ENCODE assay signal across 8 cellular contexts in the genomic region with DNA sequence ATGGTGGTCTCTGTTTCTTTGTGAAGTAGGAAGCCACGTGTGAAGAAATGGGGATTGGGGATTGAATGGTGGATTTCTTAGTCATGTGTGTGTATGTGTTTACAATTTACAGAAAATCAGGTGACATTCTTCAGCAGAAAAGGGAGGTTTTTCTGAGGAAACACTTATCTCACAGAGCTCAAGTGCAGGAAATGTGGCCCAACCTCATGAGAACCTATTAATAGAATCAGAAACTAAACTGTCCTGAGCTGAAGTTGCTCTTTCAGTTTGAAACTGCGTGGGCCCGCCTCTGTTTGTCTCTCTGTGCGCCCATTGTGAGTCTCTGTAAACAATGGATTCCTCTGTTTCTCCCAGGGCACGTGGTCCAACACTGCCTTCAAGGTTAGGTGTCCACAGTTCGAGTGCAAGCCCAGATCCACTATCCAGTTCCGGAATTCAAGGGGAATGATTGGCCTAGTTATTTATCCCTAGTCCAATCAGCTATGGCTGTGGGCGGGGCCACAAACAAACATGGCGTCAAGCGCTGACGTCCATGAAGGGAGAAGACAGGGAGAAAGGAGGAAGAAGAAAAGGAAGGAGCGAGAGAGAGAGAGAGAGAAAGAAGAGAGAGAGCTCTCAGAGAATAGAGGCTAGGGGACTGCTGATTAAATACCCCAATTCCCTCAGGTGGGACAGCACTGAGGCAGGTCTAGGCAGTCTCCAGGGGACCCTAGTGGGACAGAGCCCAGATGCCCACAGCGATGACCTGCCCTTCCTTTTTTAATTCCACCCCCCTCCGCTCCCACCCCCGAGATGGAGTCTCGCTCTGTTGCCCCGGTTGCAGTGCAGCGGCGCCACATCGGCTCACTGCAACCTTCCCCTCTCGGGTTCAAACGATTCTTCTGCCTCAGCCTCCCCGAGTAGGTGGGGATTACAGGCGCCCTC. TPM values are rescaled to one million over a fixed set of nuclear protein-coding genes. Genes with fewer than 3 reads are reported as not detected.
DNase-seq lines count a peak whose midpoint lies in the region; ATAC-seq and TF ChIP-seq lines count a peak whose summit lies in the region.

No MANE protein-coding gene starts in this region.

- H3K9ac ChIP-seq in neuronal stem cell (ENCODE audit: low read depth, low read length, poor library complexity) (no peak overlapping the region), smooth muscle cell (ENCODE audit: low read depth) (no peak overlapping the region)

- H3K79me2 ChIP-seq in smooth muscle cell (ENCODE audit: low read depth): no peaks in the 10 kb centered on the region

- peaks cover 5 to 45% (median 26%) of the 10 kb centered on the region in 4 donors for H3K4me1 Mint-ChIP-seq in CD4-positive, CD25-positive, alpha-beta regulatory T cell
- H3K4me1 Mint-ChIP-seq in activated CD4-positive, alpha-beta T cell treated with anti-CD3 and anti-CD28 coated beads, Interleukin-2, amount 10 ng/mL, durations not matched to agents 24 days and 14 days: peaks cover 35% of the 10 kb centered on the region

- no peak overlapping the region for H2BK5ac ChIP-seq in neuronal stem cell (ENCODE audit: low read length)

- TF ChIP-seq CTCF in GM20000 (IDR thresholded peaks at IDR 0.05; ENCODE audit: extremely low read depth, missing control alignments): no peak
- no peak for TF ChIP-seq CTCF in tibial nerve (IDR thresholded peaks at IDR 0.05)
- no peak for TF ChIP-seq CTCF in smooth muscle cell (IDR thresholded peaks at IDR 0.05; ENCODE audit: borderline replicate concordance, insufficient read depth, poor library complexity, severe bottlenecking)

- H3K9me3 ChIP-seq in CD4-positive, CD25-positive, alpha-beta regulatory T cell (ENCODE audit: control insufficient read depth in 2 of 2, low read length in 2 of 2): no peaks in the 10 kb centered on the region
- H3K9me3 ChIP-seq in neuronal stem cell (replicated peaks in 1 of 2; ENCODE audit: control insufficient read depth in 2 of 2, insufficient read depth in 1 of 2, low read depth in 1 of 2, low read length in 2 of 2): no peaks in the 10 kb centered on the region
- H3K9me3 ChIP-seq in tibial nerve: no peaks in the 10 kb centered on the region
- no peaks in the 10 kb centered on the region for H3K9me3 ChIP-seq in smooth muscle cell (replicated peaks; ENCODE audit: low read depth)

- TF ChIP-seq POLR2A in tibial nerve (IDR thresholded peaks at IDR 0.05): peak in 1 of 2 donors; percentile 31

- H2AFZ ChIP-seq in neuronal stem cell (ENCODE audit: low read length) (peak overlapping the region; percentile 67), smooth muscle cell (ENCODE audit: low read depth) (no peak overlapping the region)

- DNase-seq in CD4-positive, CD25-positive, alpha-beta regulatory T cell: peak; percentile 61 to 96 (median 79)
- DNase-seq in GM20000 (ENCODE audit: low spot score) (peak; percentile 71), HT1080 (ENCODE audit: low read depth) (peak; percentile 54), neuronal stem cell (ENCODE audit: low spot score) (no peak), tibial nerve (ENCODE audit: low spot score in 2 of 2) (peak; percentile 38 to 48), smooth muscle cell (lab: John Stamatoyannopoulos, UW; ENCODE audit: unreplicated experiment) (no peak)
- peak; percentile 93 for DNase-seq in activated CD4-positive, alpha-beta T cell treated with anti-CD3 and anti-CD28 coated beads, Interleukin-2, amount 10 ng/mL, durations not matched to agents 24 days and 14 days
- DNase-seq in effector CD4-positive, alpha-beta T cell: peak; percentile 54

- H3K79me1 ChIP-seq in neuronal stem cell (ENCODE audit: low read depth, low read length): no peaks in the 10 kb centered on the region

- H3K27ac Mint-ChIP-seq in CD4-positive, CD25-positive, alpha-beta regulatory T cell: peak overlapping the region; percentile 95 to 100 (median 98)
- peak overlapping the region; percentile 95 for H3K27ac Mint-ChIP-seq in activated CD4-positive, alpha-beta T cell treated with anti-CD3 and anti-CD28 coated beads, Interleukin-2, amount 10 ng/mL, durations not matched to agents 24 days and 14 days

- H3K9me3 Mint-ChIP-seq in CD4-positive, CD25-positive, alpha-beta regulatory T cell: peaks cover 0 to 4% (median 0%) of the 10 kb centered on the region in 7 donors
- H3K9me3 Mint-ChIP-seq in activated CD4-positive, alpha-beta T cell treated with anti-CD3 and anti-CD28 coated beads, Interleukin-2, amount 10 ng/mL, durations not matched to agents 24 days and 14 days: peaks cover 16% of the 10 kb centered on the region

- no peak overlapping the region for H2BK120ac ChIP-seq in neuronal stem cell (ENCODE audit: low read depth, low read length)

- H3K36me3 ChIP-seq in CD4-positive, CD25-positive, alpha-beta regulatory T cell (ENCODE audit: control insufficient read depth, insufficient read depth, low read length): no peaks in the 10 kb centered on the region
- H3K36me3 ChIP-seq in neuronal stem cell (replicated peaks in 1 of 2; ENCODE audit: control insufficient read depth in 2 of 2, insufficient read depth in 2 of 2, low read length in 2 of 2) (no peaks in the 10 kb centered on the region), tibial nerve (no peaks in the 10 kb centered on the region), smooth muscle cell (ENCODE audit: low read depth) (no peaks in the 10 kb centered on the region)

- peak; percentile 79 to 82 for TF ChIP-seq EP300 in tibial nerve (IDR thresholded peaks at IDR 0.05)

- H3K4me3 ChIP-seq in CD4-positive, CD25-positive, alpha-beta regulatory T cell (ENCODE audit: low read depth, low read length): peak overlapping the region; percentile 81
- no peak overlapping the region for H3K4me3 ChIP-seq in neuronal stem cell (ENCODE audit: low read length in 2 of 2)
- H3K4me3 ChIP-seq in tibial nerve: peak overlapping the region in 2 of 4 donors; percentile 36 to 38
- H3K4me3 ChIP-seq in smooth muscle cell: no peak overlapping the region

- no peak overlapping the region for H2BK12ac ChIP-seq in neuronal stem cell (ENCODE audit: low read length)

- H3K27me3 Mint-ChIP-seq in CD4-positive, CD25-positive, alpha-beta regulatory T cell: no peaks in the 10 kb centered on the region
- H3K27me3 Mint-ChIP-seq in activated CD4-positive, alpha-beta T cell treated with anti-CD3 and anti-CD28 coated beads, Interleukin-2, amount 10 ng/mL, durations not matched to agents 24 days and 14 days: no peaks in the 10 kb centered on the region

- no peak overlapping the region for H2AK5ac ChIP-seq in neuronal stem cell (ENCODE audit: low read depth, low read length)

- H3K27me3 ChIP-seq in CD4-positive, CD25-positive, alpha-beta regulatory T cell (ENCODE audit: control insufficient read depth, insufficient read depth, low read length): no peaks in the 10 kb centered on the region
- H3K27me3 ChIP-seq in neuronal stem cell (ENCODE audit: control insufficient read depth in 3 of 3, insufficient read depth in 3 of 3, low read depth in 1 of 3, low read length in 3 of 3) (peaks cover 0 to 2% (median 0%) of the 10 kb centered on the region in 3 experiments), tibial nerve (no peaks in the 10 kb centered on the region), smooth muscle cell (ENCODE audit: low read depth) (no peaks in the 10 kb centered on the region)

- H4K20me1 ChIP-seq in smooth muscle cell (ENCODE audit: low read depth): no peaks in the 10 kb centered on the region

- no peaks in the 10 kb centered on the region for H3F3A ChIP-seq in smooth muscle cell (ENCODE audit: low read depth)

- H3K4ac ChIP-seq in neuronal stem cell (ENCODE audit: low read length): no peak overlapping the region

- H3K4me1 ChIP-seq in CD4-positive, CD25-positive, alpha-beta regulatory T cell (ENCODE audit: control insufficient read depth, insufficient read depth, low read length, poor library complexity, severe bottlenecking): peaks cover 22% of the 10 kb centered on the region
- H3K4me1 ChIP-seq in neuronal stem cell (ENCODE audit: control insufficient read depth in 2 of 2, insufficient read depth in 1 of 2, low read depth in 1 of 2, low read length in 2 of 2) (no peaks in the 10 kb centered on the region), tibial nerve (peaks cover 0 to 31% (median 0%) of the 10 kb centered on the region in 4 donors), smooth muscle cell (ENCODE audit: low read depth) (no peaks in the 10 kb centered on the region)

- H3K27ac ChIP-seq in CD4-positive, CD25-positive, alpha-beta regulatory T cell (ENCODE audit: insufficient read depth, low read length, poor library complexity, severe bottlenecking): peak overlapping the region; percentile 84
- H3K27ac ChIP-seq in neuronal stem cell (replicated peaks; ENCODE audit: low read length) (no peak overlapping the region), tibial nerve (peak overlapping the region; percentile 73 to 89 (median 82)), smooth muscle cell (ENCODE audit: low read depth) (no peak overlapping the region)

- peak; percentile 92 to 95 for ATAC-seq in CD4-positive, CD25-positive, alpha-beta regulatory T cell (ENCODE audit: low read depth in 2 of 2)

- H3K4me3 Mint-ChIP-seq in CD4-positive, CD25-positive, alpha-beta regulatory T cell: peak overlapping the region; percentile 67 to 93 (median 88)
- peak overlapping the region; percentile 72 for H3K4me3 Mint-ChIP-seq in activated CD4-positive, alpha-beta T cell treated with anti-CD3 and anti-CD28 coated beads, Interleukin-2, amount 10 ng/mL, durations not matched to agents 24 days and 14 days

- H4K91ac ChIP-seq in neuronal stem cell (ENCODE audit: low read depth, low read length, poor library complexity): no peak overlapping the region

- WGBS in neuronal stem cell (ENCODE audit: extremely low coverage in 2 of 2, insufficient read length in 2 of 2, insufficient replicate concordance in 1 of 2), 2 donors: 100% methylated on average over 1 of the region's 24 CpGs; no CpG with 5 or more reads in 1 of the 2 donors
- WGBS in tibial nerve, 2 donors: 62 to 65% methylated on average over 24 of the region's 24 CpGs
- 94% methylated on average over 24 of the region's 24 CpGs for WGBS in smooth muscle cell (ENCODE audit: low lambda C conversion rate)

- no peak overlapping the region for H2BK15ac ChIP-seq in neuronal stem cell (ENCODE audit: low read length)

- no peak overlapping the region for H3K18ac ChIP-seq in neuronal stem cell (ENCODE audit: low read length)

- peaks cover 4% of the 10 kb centered on the region for H3K36me3 Mint-ChIP-seq in CD4-positive, CD25-positive, alpha-beta regulatory T cell
- peaks cover 7% of the 10 kb centered on the region for H3K36me3 Mint-ChIP-seq in activated CD4-positive, alpha-beta T cell treated with anti-CD3 and anti-CD28 coated beads, Interleukin-2, amount 10 ng/mL, durations not matched to agents 24 days and 14 days (ENCODE audit: low read depth)

- H4K8ac ChIP-seq in neuronal stem cell (ENCODE audit: low read depth, low read length): no peak overlapping the region

- intact Hi-C loops in activated CD4-positive, alpha-beta T cell treated with anti-CD3 and anti-CD28 coated beads, Interleukin-2, amount 10 ng/mL, durations not matched to agents 24 days and 14 days (cut with micrococcal nuclease): loop anchor here (1.0 to 2.0 kb wide), 5 partner anchors 19 to 81 kb away; partner anchors contain the start of genes ANKRD13A and C12orf76

- H3K23ac ChIP-seq in neuronal stem cell (ENCODE audit: low read depth, low read length, poor library complexity): peak overlapping the region; percentile 13

- H3K4me2 ChIP-seq in neuronal stem cell (ENCODE audit: insufficient read depth, low read length, poor library complexity, severe bottlenecking) (no peak overlapping the region), smooth muscle cell (no peak overlapping the region)

- H3K14ac ChIP-seq in neuronal stem cell (ENCODE audit: low read length): no peak overlapping the region

RNA-seq across cellular contexts. Expression of gene C12orf76, which starts 31.4 kb away (rescaled TPM):
- 13.5 TPM for total RNA-seq in CD4-positive, CD25-positive, alpha-beta regulatory T cell
- 10 to 100 TPM; 16.3 to 22.6 (median 19.8) TPM for polyA plus RNA-seq in CD4-positive, CD25-positive, alpha-beta regulatory T cell
- 5.5 and 10.7 TPM in 2 replicates for total RNA-seq in HT1080 (2014; rRNA removed; shearing (Covaris generic))
- polyA plus RNA-seq in HT1080 (2015; cell fraction: cytosol; rRNA removed): 20.7 and 22.2 TPM in 2 replicates
- 18.3 and 22.7 TPM in 2 replicates for polyA plus RNA-seq in HT1080 (2015; cell fraction: nucleus; rRNA removed)
- total RNA-seq in activated CD4-positive, alpha-beta T cell treated with anti-CD3 and anti-CD28 coated beads, Interleukin-2, amount 10 ng/mL, durations not matched to agents 24 days and 14 days: 21.3 and 25.1 TPM in 2 replicates
- 42.5 TPM for polyA plus RNA-seq in neuronal stem cell (2013, experiment 1 of 2)
- 43.2 TPM for polyA plus RNA-seq in neuronal stem cell (2013, experiment 2 of 2)
- total RNA-seq in tibial nerve: 10 to 100 TPM; 19.4 to 29.7 (median 22.5) TPM
- total RNA-seq in smooth muscle cell: 12.0 and 16.8 TPM in 2 replicates
- 10.0 and 13.9 TPM in 2 replicates for polyA plus RNA-seq in smooth muscle cell

RNA-seq across cellular contexts. Expression of gene IFT81, which starts 44.4 kb away (rescaled TPM):
- total RNA-seq in CD4-positive, CD25-positive, alpha-beta regulatory T cell: 0.91 TPM
- polyA plus RNA-seq in CD4-positive, CD25-positive, alpha-beta regulatory T cell: under 1 TPM in 3 of 4 donors, not detected in 1; 0.10 to 0.16 (median 0.11) TPM
- 4.4 and 4.9 TPM in 2 replicates for total RNA-seq in HT1080 (2014; rRNA removed; shearing (Covaris generic))
- polyA plus RNA-seq in HT1080 (2015; cell fraction: cytosol; rRNA removed): 9.0 and 11.7 TPM in 2 replicates
- 17.1 and 20.0 TPM in 2 replicates for polyA plus RNA-seq in HT1080 (2015; cell fraction: nucleus; rRNA removed)
- total RNA-seq in activated CD4-positive, alpha-beta T cell treated with anti-CD3 and anti-CD28 coated beads, Interleukin-2, amount 10 ng/mL, durations not matched to agents 24 days and 14 days: 1.5 and 1.6 TPM in 2 replicates
- 42.9 TPM for polyA plus RNA-seq in neuronal stem cell (2013, experiment 1 of 2)
- 41.6 TPM for polyA plus RNA-seq in neuronal stem cell (2013, experiment 2 of 2)
- total RNA-seq in tibial nerve: 10 to 100 TPM; 11.5 to 36.1 (median 21.8) TPM
- total RNA-seq in smooth muscle cell: 11.0 and 14.7 TPM in 2 replicates
- 8.0 and 9.1 TPM in 2 replicates for polyA plus RNA-seq in smooth muscle cell

Comparison
In these comparisons a context has a peak if more than half of its experiments do, and no peak if none do; other contexts are left out.
1. DNase-seq: peak in CD4-positive, CD25-positive, alpha-beta regulatory T cell (3 of 3), GM20000 (single experiment), HT1080 (single experiment), activated CD4-positive, alpha-beta T cell treated with anti-CD3 and anti-CD28 coated beads, Interleukin-2, amount 10 ng/mL, durations not matched to agents 24 days and 14 days (single experiment), effector CD4-positive, alpha-beta T cell (single experiment) and tibial nerve (2 of 2); none in neuronal stem cell (single experiment) and smooth muscle cell (single experiment).
2. H3K27ac ChIP-seq: peak in CD4-positive, CD25-positive, alpha-beta regulatory T cell (single experiment) and tibial nerve (4 of 4); none in neuronal stem cell (single experiment) and smooth muscle cell (single experiment).